Comparison of ENCODE assay signal across 20 cellular contexts in genomic region chr3:42698216-42698910, GRCh38. TPM values are rescaled to one million over a fixed set of nuclear protein-coding genes. Genes with fewer than 3 reads are reported as not detected.
"Had no signal": no experiment of that assay in that cellular context is flagged by ENCODE, and none has a peak within 500 bp of the region (broad histone marks: within the 10 kb centered on the region; RNA-seq: fewer than 3 reads in every experiment).

No MANE protein-coding gene starts in this region.

- H3K4me1 ChIP-seq: foreskin keratinocyte, uterus had no signal

- H3K36me3 ChIP-seq: neutrophil, tibial nerve, uterus had no signal

- H3K27ac ChIP-seq: foreskin keratinocyte, neutrophil, tibial nerve, uterus had no signal

- H3K27me3 ChIP-seq: tibial nerve, uterus had no signal

- H3K9me3 ChIP-seq: neutrophil, tibial nerve, uterus had no signal

- H3K4me3 ChIP-seq: tibial nerve, uterus had no signal

- ATAC-seq: activated CD4-positive, CD25-positive, alpha-beta regulatory T cell treated with anti-CD3 and anti-CD28 coated beads, Interleukin-2, amount 50 U/mL, for 24 hours; activated CD8-positive, alpha-beta T cell treated with anti-CD3 and anti-CD28 coated beads, Interleukin-2, amount 10 ng/mL, durations not matched to agents 7 days and 5 days; foreskin keratinocyte had no signal

- DNase-seq: activated CD4-positive, alpha-beta T cell treated with anti-CD3 and anti-CD28 coated beads, Interleukin-2, amount 10 ng/mL, durations not matched to agents 7 days and 5 days; anterior cingulate cortex; central memory CD4-positive, alpha-beta T cell; foreskin keratinocyte; glutamatergic neuron; kidney; mesendoderm; natural killer cell; stimulated activated CD4-positive, alpha-beta T cell treated with anti-CD3 and anti-CD28 coated beads, Interleukin-2, amount 100 ng/mL, for 24 hours; stimulated activated naive CD4-positive, alpha-beta T cell treated with Interleukin-2 at 50 U/mL for 16 hours; uterus had no signal

RNA-seq across cellular contexts. Expression of gene HHATL, which starts 4.2 kb away (rescaled TPM):
- total RNA-seq: activated CD4-positive, alpha-beta T cell treated with anti-CD3 and anti-CD28 coated beads, Interleukin-2, amount 10 ng/mL, durations not matched to agents 7 days and 5 days; activated CD8-positive, alpha-beta T cell treated with anti-CD3 and anti-CD28 coated beads, Interleukin-2, amount 10 ng/mL, durations not matched to agents 7 days and 5 days; epithelial cell of proximal tubule; fibroblast of lung; foreskin keratinocyte; kidney; natural killer cell; renal cortical epithelial cell; T-helper 1 cell treated with Interleukin-12 subunit alpha and Interleukin-12 subunit beta and Interleukin-4 antibody, amounts not matched to agents 30 ng/mL and 1 ng/mL, for 36 hours had no signal
- polyA plus RNA-seq: fibroblast of lung, foreskin keratinocyte had no signal

RNA-seq across cellular contexts. Expression of gene KLHL40, which starts 13.0 kb away (rescaled TPM):
- total RNA-seq: activated CD4-positive, alpha-beta T cell treated with anti-CD3 and anti-CD28 coated beads, Interleukin-2, amount 10 ng/mL, durations not matched to agents 7 days and 5 days; activated CD8-positive, alpha-beta T cell treated with anti-CD3 and anti-CD28 coated beads, Interleukin-2, amount 10 ng/mL, durations not matched to agents 7 days and 5 days; epithelial cell of proximal tubule; fibroblast of lung; foreskin keratinocyte; kidney; lower leg skin; natural killer cell; renal cortical epithelial cell; T-helper 1 cell treated with Interleukin-12 subunit alpha and Interleukin-12 subunit beta and Interleukin-4 antibody, amounts not matched to agents 30 ng/mL and 1 ng/mL, for 36 hours; uterus had no signal
- polyA plus RNA-seq: fibroblast of lung, foreskin keratinocyte had no signal
